ENCODE assay signal across 13 cellular contexts in genomic region chr4:158316264-158316663, GRCh38.
DNase-seq lines count a peak whose midpoint lies in the region; ATAC-seq and TF ChIP-seq lines count a peak whose summit lies in the region.
"Had no signal": no experiment of that assay in that cellular context is flagged by ENCODE, and none has a peak within 500 bp of the region (broad histone marks: within the 10 kb centered on the region; RNA-seq: fewer than 3 reads in every experiment).

No MANE protein-coding gene starts in this region.

- intact Hi-C loops in spleen (cut with DNase I; ENCODE audit: low total_unique reads): no loop called here

- TF ChIP-seq CTCF in progenitor cell of endocrine pancreas (IDR thresholded peaks at IDR 0.05; ENCODE audit: unreplicated experiment): no peak
- TF ChIP-seq CTCF in spleen (IDR thresholded peaks at IDR 0.05 in 8 of 11, conservative IDR thresholded peaks at IDR 0.05 in 3 of 11): no peak

- CTCF ChIA-PET in activated CD8-positive, alpha-beta T cell treated with anti-CD3 and anti-CD28 coated beads, Interleukin-2, amount 10 ng/mL, durations not matched to agents 7 days and 5 days (lab: Charles Lee): no interaction called here

- 44 to 61% (median 60%) methylated on average over 1 of the region's 1 CpG for WGBS in spleen, 5 donors

- DNase-seq in amniotic epithelial cell (ENCODE audit: low read depth) (peak; percentile 56), stromal cell of bone marrow (ENCODE audit: low read depth) (peak; percentile 56), progenitor cell of endocrine pancreas (ENCODE audit: low spot score, unreplicated experiment) (no peak), spleen (no peak)
- no peak for DNase-seq in activated CD8-positive, alpha-beta T cell treated with anti-CD3 and anti-CD28 coated beads, Interleukin-2, amount 10 ng/mL, durations not matched to agents 7 days and 5 days
- DNase-seq: activated gamma-delta T cell, COR-L47, H7, KG1, midbrain, NCI-H524 had no signal

- no peaks in the 10 kb centered on the region for H3K36me3 ChIP-seq in spleen

- H3K27ac Mint-ChIP-seq in progenitor cell of endocrine pancreas: no peak overlapping the region
- no peak overlapping the region for H3K27ac Mint-ChIP-seq in activated CD8-positive, alpha-beta T cell treated with anti-CD3 and anti-CD28 coated beads, Interleukin-2, amount 10 ng/mL, durations not matched to agents 7 days and 5 days

- no peaks in the 10 kb centered on the region for H3K27me3 ChIP-seq in spleen (replicated peaks in 1 of 7)

- no peaks in the 10 kb centered on the region for H3K4me1 ChIP-seq in spleen

- POLR2A ChIA-PET in activated CD8-positive, alpha-beta T cell treated with anti-CD3 and anti-CD28 coated beads, Interleukin-2, amount 10 ng/mL, durations not matched to agents 7 days and 5 days (lab: Charles Lee): no interaction called here

- H3K4me3 Mint-ChIP-seq in progenitor cell of endocrine pancreas (ENCODE audit: low read depth): no peak overlapping the region
- H3K4me3 Mint-ChIP-seq in activated CD8-positive, alpha-beta T cell treated with anti-CD3 and anti-CD28 coated beads, Interleukin-2, amount 10 ng/mL, durations not matched to agents 7 days and 5 days: no peak overlapping the region

- no peak overlapping the region for H3K27ac ChIP-seq in spleen

- no peaks in the 10 kb centered on the region for H3K4me1 Mint-ChIP-seq in progenitor cell of endocrine pancreas (ENCODE audit: low read depth)
- no peaks in the 10 kb centered on the region for H3K4me1 Mint-ChIP-seq in activated CD8-positive, alpha-beta T cell treated with anti-CD3 and anti-CD28 coated beads, Interleukin-2, amount 10 ng/mL, durations not matched to agents 7 days and 5 days (ENCODE audit: low read depth)

- H3K9me3 Mint-ChIP-seq in progenitor cell of endocrine pancreas (ENCODE audit: low read depth): peaks cover 4% of the 10 kb centered on the region
- H3K9me3 Mint-ChIP-seq in activated CD8-positive, alpha-beta T cell treated with anti-CD3 and anti-CD28 coated beads, Interleukin-2, amount 10 ng/mL, durations not matched to agents 7 days and 5 days (ENCODE audit: insufficient read depth): no peaks in the 10 kb centered on the region

- no peaks in the 10 kb centered on the region for H3K36me3 Mint-ChIP-seq in progenitor cell of endocrine pancreas (ENCODE audit: insufficient read depth)
- no peaks in the 10 kb centered on the region for H3K36me3 Mint-ChIP-seq in activated CD8-positive, alpha-beta T cell treated with anti-CD3 and anti-CD28 coated beads, Interleukin-2, amount 10 ng/mL, durations not matched to agents 7 days and 5 days (ENCODE audit: low read depth)

- H3K27me3 Mint-ChIP-seq in progenitor cell of endocrine pancreas: no peaks in the 10 kb centered on the region
- no peaks in the 10 kb centered on the region for H3K27me3 Mint-ChIP-seq in activated CD8-positive, alpha-beta T cell treated with anti-CD3 and anti-CD28 coated beads, Interleukin-2, amount 10 ng/mL, durations not matched to agents 7 days and 5 days (ENCODE audit: low read depth)

- no peak overlapping the region for H3K4me3 ChIP-seq in spleen

- H3K9me3 ChIP-seq in spleen: peaks cover 0 to 10% (median 0%) of the 10 kb centered on the region in 8 donors

- TF ChIP-seq POLR2A in spleen (IDR thresholded peaks at IDR 0.05): no peak

- ATAC-seq in GM19468 (IDR thresholded peaks at IDR 0.05; ENCODE audit: extremely low read depth, unreplicated experiment) (peak; percentile 62), HG03039 (IDR thresholded peaks at IDR 0.05; ENCODE audit: unreplicated experiment) (peak; percentile 70)
- ATAC-seq in activated CD8-positive, alpha-beta T cell treated with anti-CD3 and anti-CD28 coated beads, Interleukin-2, amount 10 ng/mL, durations not matched to agents 7 days and 5 days: no peak

Comparison
In these comparisons a context has a peak if more than half of its experiments do, and no peak if none do; other contexts are left out.
1. DNase-seq: peak in amniotic epithelial cell (single experiment) and stromal cell of bone marrow (single experiment); none in progenitor cell of endocrine pancreas (single experiment), spleen (single experiment) and activated CD8-positive, alpha-beta T cell treated with anti-CD3 and anti-CD28 coated beads, Interleukin-2, amount 10 ng/mL, durations not matched to agents 7 days and 5 days (single experiment).